ENCODE assay signal across 8 cellular contexts in genomic region chr2:226836548-226836885, GRCh38. TPM values are rescaled to one million over a fixed set of nuclear protein-coding genes. Genes with fewer than 3 reads are reported as not detected.
DNase-seq lines count a peak whose midpoint lies in the region; ATAC-seq, FAIRE-seq and TF ChIP-seq lines count a peak whose summit lies in the region.

No MANE protein-coding gene starts in this region.

- peak in 1 of 2 experiments; percentile 1; a peak in 1 of 6 replicates for ATAC-seq in A549
- ATAC-seq in GM18907 (IDR thresholded peaks at IDR 0.05; ENCODE audit: unreplicated experiment), result peak; percentile 16
- peak; percentile 15 for ATAC-seq in central memory CD8-positive, alpha-beta T cell (replicated peaks; ENCODE audit: extremely low read depth, poor library complexity, severe bottlenecking)
- ATAC-seq in GM19397 (IDR thresholded peaks at IDR 0.05; ENCODE audit: unreplicated experiment), result no peak

- no peak for FAIRE-seq in A549 (lab: Jason Lieb, UNC)

- H3K27me3 Mint-ChIP-seq in central memory CD8-positive, alpha-beta T cell, result no peaks in the 10 kb centered on the region

- H3K9me3 ChIP-seq in A549, result no peaks in the 10 kb centered on the region
- H3K9me3 ChIP-seq in muscle layer of duodenum (ENCODE audit: control insufficient read depth in 1 of 2, low read length in 2 of 2), result no peaks in the 10 kb centered on the region

- 8% methylated on average over 6 of the region's 6 CpGs for WGBS in A549 (ENCODE audit: missing lambda C conversion rate)

- H3K36me3 ChIP-seq in muscle layer of duodenum (ENCODE audit: control insufficient read depth in 1 of 2, insufficient read depth in 2 of 2, low read length in 2 of 2), result peaks cover 0 to 4% of the 10 kb centered on the region in 2 donors

- no peak for TF ChIP-seq POLR2A in A549 (IDR thresholded peaks at IDR 0.05; ENCODE audit: low read length)

- H3K4me3 Mint-ChIP-seq in central memory CD8-positive, alpha-beta T cell, result peak overlapping the region; percentile 90

- no peak for TF ChIP-seq RAD21 in A549 (conservative IDR thresholded peaks at IDR 0.05 in 1 of 2, IDR thresholded peaks at IDR 0.05 in 1 of 2)

- CTCF ChIA-PET in A549 (lab: Yijun Ruan, JAX), result no interaction called here

- peak overlapping the region; percentile 72 for H3K4me3 ChIP-seq in A549
- H3K4me3 ChIP-seq in muscle layer of duodenum (ENCODE audit: low read depth in 1 of 2, low read length in 2 of 2), result peak overlapping the region; percentile 70 to 79

- H3K27ac Mint-ChIP-seq in central memory CD8-positive, alpha-beta T cell (ENCODE audit: low read depth), result peak overlapping the region; percentile 98

- peaks cover 41% of the 10 kb centered on the region for H3K4me1 ChIP-seq in A549
- peaks cover 12 to 20% of the 10 kb centered on the region in 2 donors for H3K4me1 ChIP-seq in muscle layer of duodenum (ENCODE audit: control insufficient read depth in 1 of 2, insufficient read depth in 2 of 2, low read length in 2 of 2)

- H3K9me3 Mint-ChIP-seq in central memory CD8-positive, alpha-beta T cell, result no peaks in the 10 kb centered on the region

- H3K4me2 ChIP-seq in A549, result peak overlapping the region; percentile 99

- no peaks in the 10 kb centered on the region for H3K27me3 ChIP-seq in muscle layer of duodenum (ENCODE audit: low read depth, low read length)

- TF ChIP-seq CTCF in A549 (IDR thresholded peaks at IDR 0.05), result no peak
- TF ChIP-seq CTCF in GM10266 (IDR thresholded peaks at IDR 0.05; ENCODE audit: control insufficient read depth, insufficient read depth, low read depth, missing control alignments), result no peak

- peaks cover 30% of the 10 kb centered on the region for H3K4me1 Mint-ChIP-seq in central memory CD8-positive, alpha-beta T cell

- TF ChIP-seq EP300 in A549 (IDR thresholded peaks at IDR 0.05), result no peak

- H3K27ac ChIP-seq in A549 (peak overlapping the region; percentile 97 to 100), muscle layer of duodenum (ENCODE audit: low read length) (peak overlapping the region; percentile 99)

- POLR2A ChIA-PET in A549 (lab: Yijun Ruan, JAX), result interaction anchor here (0.6 to 1.7 kb wide), 7 partner anchors 11 to 1171 kb away, joined by 3 to 11 read pairs (median 3); partner anchors contain the start of gene IRS1

- no peak for DNase-seq in A549 (ENCODE audit: low read depth in 1 of 2, low spot score in 1 of 2)
- DNase-seq in HPDE6-E6E7 (ENCODE audit: extremely low spot score), result peak; percentile 10
- DNase-seq in central memory CD8-positive, alpha-beta T cell (ENCODE audit: low spot score in 2 of 2), result no peak
- no peak for DNase-seq in NCI-H510A treated with DMSO at 0.1 percent for 48 hours (lab: John Stamatoyannopoulos, UW)
- DNase-seq in GM10266 (ENCODE audit: extremely low spot score), result no peak

- peaks cover 14% of the 10 kb centered on the region for H3K36me3 Mint-ChIP-seq in central memory CD8-positive, alpha-beta T cell (ENCODE audit: insufficient read depth)

TF ChIP-seq in A549, 52 proteins besides CTCF, POLR2A, EP300 and RAD21:
- TF ChIP-seq MAFK (IDR thresholded peaks at IDR 0.05; ENCODE audit: partially characterized antibody) (peak; percentile 48), KDM5A (IDR thresholded peaks at IDR 0.05) (no peak)

RNA-seq across cellular contexts. Expression of gene RHBDD1, which starts 0.7 kb away (rescaled TPM):
- polyA plus RNA-seq in A549 (2011; rRNA removed) (46.9 and 50.6 TPM in 2 replicates), A549 (2017; fragmentation: RNase III; extraction: RNeasy Plus Mini Kit Qiagen cat#74134 plus additional on column Dnase treatment) (8.3 to 8.6 TPM (median 8.6 TPM) in 3 replicates)
- polyA plus RNA-seq in A549 (2012; cell fraction: cytosol; rRNA removed), result 4.9 and 6.1 TPM in 2 replicates
- polyA plus RNA-seq in A549 (2012; cell fraction: nucleus; rRNA removed), result 5.1 and 6.0 TPM in 2 replicates
- 60.9 and 78.3 TPM in 2 replicates for polyA minus RNA-seq in A549 (2011; rRNA and poly(A)+ RNA removed)

RNA-seq across cellular contexts. Expression of gene IRS1, which starts 36.9 kb away (rescaled TPM):
- polyA plus RNA-seq in A549 (2011; rRNA removed) (10.4 and 12.9 TPM in 2 replicates), A549 (2017; fragmentation: RNase III; extraction: RNeasy Plus Mini Kit Qiagen cat#74134 plus additional on column Dnase treatment) (13.1 to 15.6 TPM (median 13.9 TPM) in 3 replicates)
- 13.4 and 20.3 TPM in 2 replicates for polyA plus RNA-seq in A549 (2012; cell fraction: cytosol; rRNA removed)
- 15.9 and 22.7 TPM in 2 replicates for polyA plus RNA-seq in A549 (2012; cell fraction: nucleus; rRNA removed)
- polyA minus RNA-seq in A549 (2011; rRNA and poly(A)+ RNA removed), result 22.6 and 23.6 TPM in 2 replicates
